7 cellular contexts compared by ENCODE assay signal in the genomic region with DNA sequence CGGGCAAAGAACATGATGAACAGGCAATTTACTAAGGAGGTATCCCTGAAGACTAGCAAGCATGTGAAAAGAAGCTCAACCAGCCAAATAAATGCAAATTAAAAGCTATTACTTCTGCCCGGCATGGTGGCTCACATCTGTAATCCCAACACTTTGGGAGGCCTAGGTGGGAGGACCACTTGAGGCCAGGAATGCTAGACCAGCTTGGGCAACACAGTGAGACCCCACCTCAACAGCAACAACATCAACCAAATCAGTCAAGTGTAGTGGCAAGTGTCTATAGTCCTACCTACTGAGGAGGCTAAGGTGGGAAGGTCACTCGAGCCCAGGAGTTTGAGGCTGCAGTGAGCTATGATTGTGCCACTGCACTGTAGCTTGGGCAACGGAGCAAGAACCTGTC.
"Had no signal": no experiment of that assay in that cellular context is flagged by ENCODE, and none has a peak within 500 bp of the region (broad histone marks: within the 10 kb centered on the region; RNA-seq: fewer than 3 reads in every experiment).

No MANE protein-coding gene starts in this region.

- FAIRE-seq: H54, HepG2, K562 had no signal

- DNase-seq: GOT3, H9, KG1 had no signal

- H3K27ac ChIP-seq: HL-60 had no signal

- H3K4me3 ChIP-seq: K562 had no signal

- H3K9me3 Mint-ChIP-seq: H9 had no signal

- H3K4me3 Mint-ChIP-seq: H9 had no signal

- H3K27ac Mint-ChIP-seq: H9 had no signal

- ATAC-seq: HepG2, K562 had no signal
